In the genomic region with DNA sequence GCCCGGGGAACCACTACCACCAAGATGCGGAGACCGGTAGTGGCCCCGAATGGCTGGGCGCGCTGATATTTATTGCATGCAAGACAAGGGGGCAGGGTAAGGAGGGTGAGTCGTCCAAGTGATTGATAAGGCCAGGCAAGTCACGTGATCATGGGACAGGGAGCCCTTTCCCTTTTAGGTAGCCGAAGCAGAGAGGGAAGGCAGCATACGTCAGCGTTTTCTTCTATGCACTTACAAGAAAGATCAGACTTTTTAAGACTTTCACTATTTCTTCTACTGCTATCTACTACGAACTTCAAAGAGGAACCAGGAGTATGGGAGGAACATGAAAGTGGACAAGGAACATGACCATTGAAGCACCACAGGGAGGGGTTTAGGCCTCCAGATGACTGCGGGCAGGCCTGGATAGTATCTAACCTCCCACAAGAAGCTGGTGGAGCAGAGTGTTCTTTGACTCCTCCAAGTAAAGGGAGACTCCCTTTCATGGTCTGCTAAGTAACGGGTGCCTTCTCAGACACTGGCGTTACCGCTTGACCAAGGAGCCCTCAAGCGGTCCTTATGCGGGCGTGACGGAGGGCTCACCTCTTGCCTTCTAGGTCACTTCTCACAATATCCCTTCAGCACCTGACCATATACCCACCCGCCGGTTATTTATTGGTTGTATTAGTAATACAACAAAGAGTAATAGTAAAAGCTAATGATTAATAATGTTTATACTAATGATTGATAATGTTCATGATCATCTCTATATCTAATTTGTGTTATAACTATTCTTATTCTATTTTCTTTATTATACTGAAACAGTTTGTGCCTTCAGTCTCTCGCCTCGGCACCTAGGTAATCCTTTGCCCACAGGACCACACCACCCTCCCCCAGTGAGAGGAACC, we compare ENCODE assay signal across 1 cellular context.
A peak's percentile ranks its signal among the peaks of the same experiment; 100 is the strongest.
TF ChIP-seq lines count a peak whose summit lies in the region.
"Not testable (repeated sequence)": the region's sequence is repeated elsewhere in the genome, so short reads cannot be mapped to it uniquely, and the experiment has no call there.

No MANE protein-coding gene starts in this region.

TF ChIP-seq in K562, 482 proteins besides CTCF, POLR2A, EP300 and RAD21 (continues in another document):
- TF ChIP-seq TEAD1 (CRISPR knock-in tag; IDR thresholded peaks at IDR 0.05) (0 out of 4 replicates have a peak, but pooled peaks of 1 of the 2 experiments have one; percentile 44), DIDO1 (tag; IDR thresholded peaks at IDR 0.05; ENCODE audit: low read depth) (peak; percentile 67; the same call in 1 of the 2 replicates), ATF3 (IDR thresholded peaks at IDR 0.05) (peak; percentile 35; the same call in 1 of the 2 replicates), ZNF316 (IDR thresholded peaks at IDR 0.05) (peak; percentile 94), HDAC2 (IDR thresholded peaks at IDR 0.05) (peak; percentile 61; the same call in 1 of the 2 replicates), ATF7 (IDR thresholded peaks at IDR 0.05) (peak; percentile 40; the same call in 1 of the 2 replicates), ZNF592 (IDR thresholded peaks at IDR 0.05) (peak; percentile 37; the same call in 1 of the 2 replicates), ZNF263 (CRISPR knock-in tag; IDR thresholded peaks at IDR 0.05; ENCODE audit: borderline replicate concordance) (peak; percentile 32; the same call in 1 of the 2 replicates), FOSL1 (tag; conservative IDR thresholded peaks at IDR 0.05) (peak; percentile 51; the same call in 1 of the 2 replicates), MAFG (tag; conservative IDR thresholded peaks at IDR 0.05) (peak; percentile 85), MGA (IDR thresholded peaks at IDR 0.05) (peak; percentile 61), DACH1 (IDR thresholded peaks at IDR 0.05; ENCODE audit: partially characterized antibody) (peak; percentile 93), MAZ (CRISPR knock-in tag; conservative IDR thresholded peaks at IDR 0.05 in 1 of 2, IDR thresholded peaks at IDR 0.05 in 1 of 2) (0 out of 4 replicates have a peak, but pooled peaks of 1 of the 2 experiments have one; percentile 26), CTBP1 (IDR thresholded peaks at IDR 0.05; ENCODE audit: borderline replicate concordance) (peak; percentile 11; the same call in 1 of the 2 replicates)
- TF ChIP-seq, protein P1, sequence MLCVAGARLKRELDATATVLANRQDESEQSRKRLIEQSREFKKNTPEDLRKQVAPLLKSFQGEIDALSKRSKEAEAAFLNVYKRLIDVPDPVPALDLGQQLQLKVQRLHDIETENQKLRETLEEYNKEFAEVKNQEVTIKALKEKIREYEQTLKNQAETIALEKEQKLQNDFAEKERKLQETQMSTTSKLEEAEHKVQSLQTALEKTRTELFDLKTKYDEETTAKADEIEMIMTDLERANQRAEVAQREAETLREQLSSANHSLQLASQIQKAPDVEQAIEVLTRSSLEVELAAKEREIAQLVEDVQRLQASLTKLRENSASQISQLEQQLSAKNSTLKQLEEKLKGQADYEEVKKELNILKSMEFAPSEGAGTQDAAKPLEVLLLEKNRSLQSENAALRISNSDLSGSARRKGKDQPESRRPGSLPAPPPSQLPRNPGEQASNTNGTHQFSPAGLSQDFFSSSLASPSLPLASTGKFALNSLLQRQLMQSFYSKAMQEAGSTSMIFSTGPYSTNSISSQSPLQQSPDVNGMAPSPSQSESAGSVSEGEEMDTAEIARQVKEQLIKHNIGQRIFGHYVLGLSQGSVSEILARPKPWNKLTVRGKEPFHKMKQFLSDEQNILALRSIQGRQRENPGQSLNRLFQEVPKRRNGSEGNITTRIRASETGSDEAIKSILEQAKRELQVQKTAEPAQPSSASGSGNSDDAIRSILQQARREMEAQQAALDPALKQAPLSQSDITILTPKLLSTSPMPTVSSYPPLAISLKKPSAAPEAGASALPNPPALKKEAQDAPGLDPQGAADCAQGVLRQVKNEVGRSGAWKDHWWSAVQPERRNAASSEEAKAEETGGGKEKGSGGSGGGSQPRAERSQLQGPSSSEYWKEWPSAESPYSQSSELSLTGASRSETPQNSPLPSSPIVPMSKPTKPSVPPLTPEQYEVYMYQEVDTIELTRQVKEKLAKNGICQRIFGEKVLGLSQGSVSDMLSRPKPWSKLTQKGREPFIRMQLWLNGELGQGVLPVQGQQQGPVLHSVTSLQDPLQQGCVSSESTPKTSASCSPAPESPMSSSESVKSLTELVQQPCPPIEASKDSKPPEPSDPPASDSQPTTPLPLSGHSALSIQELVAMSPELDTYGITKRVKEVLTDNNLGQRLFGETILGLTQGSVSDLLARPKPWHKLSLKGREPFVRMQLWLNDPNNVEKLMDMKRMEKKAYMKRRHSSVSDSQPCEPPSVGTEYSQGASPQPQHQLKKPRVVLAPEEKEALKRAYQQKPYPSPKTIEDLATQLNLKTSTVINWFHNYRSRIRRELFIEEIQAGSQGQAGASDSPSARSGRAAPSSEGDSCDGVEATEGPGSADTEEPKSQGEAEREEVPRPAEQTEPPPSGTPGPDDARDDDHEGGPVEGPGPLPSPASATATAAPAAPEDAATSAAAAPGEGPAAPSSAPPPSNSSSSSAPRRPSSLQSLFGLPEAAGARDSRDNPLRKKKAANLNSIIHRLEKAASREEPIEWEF (CRISPR knock-in tag; IDR thresholded peaks at IDR 0.05), result peak; percentile 71; the same call in 1 of the 2 replicates
- TF ChIP-seq ATF3 (CRISPR knock-in tag; conservative IDR thresholded peaks at IDR 0.05), result not testable (repeated sequence)
- TF ChIP-seq, protein P2, sequence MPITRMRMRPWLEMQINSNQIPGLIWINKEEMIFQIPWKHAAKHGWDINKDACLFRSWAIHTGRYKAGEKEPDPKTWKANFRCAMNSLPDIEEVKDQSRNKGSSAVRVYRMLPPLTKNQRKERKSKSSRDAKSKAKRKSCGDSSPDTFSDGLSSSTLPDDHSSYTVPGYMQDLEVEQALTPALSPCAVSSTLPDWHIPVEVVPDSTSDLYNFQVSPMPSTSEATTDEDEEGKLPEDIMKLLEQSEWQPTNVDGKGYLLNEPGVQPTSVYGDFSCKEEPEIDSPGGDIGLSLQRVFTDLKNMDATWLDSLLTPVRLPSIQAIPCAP (CRISPR knock-in tag; IDR thresholded peaks at IDR 0.05; ENCODE audit: borderline replicate concordance), result 0 out of 2 replicates have a peak, but pooled peaks have one; percentile 41
- TF ChIP-seq, protein P3, sequence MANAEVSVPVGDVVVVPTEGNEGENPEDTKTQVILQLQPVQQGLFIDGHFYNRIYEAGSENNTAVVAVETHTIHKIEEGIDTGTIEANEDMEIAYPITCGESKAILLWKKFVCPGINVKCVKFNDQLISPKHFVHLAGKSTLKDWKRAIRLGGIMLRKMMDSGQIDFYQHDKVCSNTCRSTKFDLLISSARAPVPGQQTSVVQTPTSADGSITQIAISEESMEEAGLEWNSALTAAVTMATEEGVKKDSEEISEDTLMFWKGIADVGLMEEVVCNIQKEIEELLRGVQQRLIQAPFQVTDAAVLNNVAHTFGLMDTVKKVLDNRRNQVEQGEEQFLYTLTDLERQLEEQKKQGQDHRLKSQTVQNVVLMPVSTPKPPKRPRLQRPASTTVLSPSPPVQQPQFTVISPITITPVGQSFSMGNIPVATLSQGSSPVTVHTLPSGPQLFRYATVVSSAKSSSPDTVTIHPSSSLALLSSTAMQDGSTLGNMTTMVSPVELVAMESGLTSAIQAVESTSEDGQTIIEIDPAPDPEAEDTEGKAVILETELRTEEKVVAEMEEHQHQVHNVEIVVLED (CRISPR knock-in tag; IDR thresholded peaks at IDR 0.05), result peak; percentile 44; the same call in 1 of the 2 replicates
